ENCODE assay signal across 26 cellular contexts in the genomic region with DNA sequence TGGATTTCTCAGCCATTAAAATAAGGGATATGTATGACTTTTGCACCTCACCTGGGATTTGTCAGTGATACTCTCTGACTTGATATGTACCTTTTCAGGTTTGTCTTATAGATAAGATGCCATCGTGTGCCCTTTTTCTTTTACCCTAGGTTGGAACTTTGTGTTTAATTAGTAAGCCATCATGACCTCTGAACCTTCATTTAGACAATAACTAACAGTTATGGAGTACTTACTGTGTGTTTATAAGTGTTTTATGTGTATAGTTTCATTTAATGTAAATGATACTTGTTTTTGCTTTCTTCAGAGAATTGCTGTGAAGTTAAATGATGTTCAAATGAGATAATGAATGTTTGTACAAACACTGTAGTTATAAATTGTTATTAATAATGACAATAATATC.
"Had no signal": no experiment of that assay in that cellular context is flagged by ENCODE, and none has a peak within 500 bp of the region (broad histone marks: within the 10 kb centered on the region; RNA-seq: fewer than 3 reads in every experiment).

No MANE protein-coding gene starts in this region.

- H3K9ac ChIP-seq: neural progenitor cell, parathyroid adenoma had no signal

- H3K27me3 ChIP-seq: colonic mucosa, esophagus muscularis mucosa, foreskin keratinocyte, gastroesophageal sphincter, heart left ventricle, neural progenitor cell, right lobe of liver, suprapubic skin, vagina had no signal

- H3K4me2 ChIP-seq: neural progenitor cell, smooth muscle cell had no signal

- ATAC-seq: foreskin keratinocyte; gastroesophageal sphincter; heart left ventricle; left lobe of liver; naive thymus-derived CD4-positive, alpha-beta T cell; stimulated activated naive CD8-positive, alpha-beta T cell treated with anti-CD3 and anti-CD28 coated beads, Interleukin-15, amount 100 ng/mL, for 72 hours had no signal

- FAIRE-seq: endothelial cell of umbilical vein had no signal

- H3K79me2 ChIP-seq: parathyroid adenoma had no signal

- H2AFZ ChIP-seq: neural progenitor cell, parathyroid adenoma had no signal

- H3K27ac ChIP-seq: colonic mucosa, esophagus muscularis mucosa, foreskin keratinocyte, gastroesophageal sphincter, heart left ventricle, neural progenitor cell, parathyroid adenoma, right lobe of liver, suprapubic skin, vagina had no signal

- H3K9me3 ChIP-seq: colonic mucosa, esophagus muscularis mucosa, gastroesophageal sphincter, right lobe of liver, suprapubic skin, vagina had no signal

- DNase-seq: colonic mucosa; effector memory CD4-positive, alpha-beta T cell; foreskin keratinocyte; heart left ventricle; hippocampal formation; immature natural killer cell; islet precursor cell; naive thymus-derived CD4-positive, alpha-beta T cell; right lobe of liver; stimulated activated CD4-positive, alpha-beta T cell treated with anti-CD3 and anti-CD28 coated beads, Interleukin-12 subunit alpha, Interleukin-12 subunit beta, amount 100 ng/mL, for 4 hours; stimulated activated CD4-positive, alpha-beta T cell treated with anti-CD3 and anti-CD28 coated beads, Interleukin-1b, Interleukin-23, amount 100 ng/mL, for 48 hours; stimulated activated CD4-positive, alpha-beta T cell treated with anti-CD3 and anti-CD28 coated beads, Interleukin-4, amount 100 ng/mL, for 1 hour; stimulated activated CD8-positive, alpha-beta memory T cell treated with anti-CD3 and anti-CD28 coated beads, Interleukin-4, amount 100 ng/mL, for 48 hours; stimulated activated naive CD4-positive, alpha-beta T cell; stimulated activated naive CD8-positive, alpha-beta T cell treated with anti-CD3 and anti-CD28 coated beads, Interleukin-15, amount 100 ng/mL, for 72 hours; trophoblast cell had no signal

- H3K4me1 ChIP-seq: esophagus muscularis mucosa, foreskin keratinocyte, gastroesophageal sphincter, parathyroid adenoma, vagina had no signal

- H3K36me3 ChIP-seq: colonic mucosa, esophagus muscularis mucosa, gastroesophageal sphincter, heart left ventricle, neural progenitor cell, right lobe of liver, suprapubic skin, vagina had no signal

- H3K4me3 ChIP-seq: colonic mucosa, esophagus muscularis mucosa, gastroesophageal sphincter, heart left ventricle, lung, neural progenitor cell, right lobe of liver, smooth muscle cell, suprapubic skin, vagina had no signal
